In the genomic region with DNA sequence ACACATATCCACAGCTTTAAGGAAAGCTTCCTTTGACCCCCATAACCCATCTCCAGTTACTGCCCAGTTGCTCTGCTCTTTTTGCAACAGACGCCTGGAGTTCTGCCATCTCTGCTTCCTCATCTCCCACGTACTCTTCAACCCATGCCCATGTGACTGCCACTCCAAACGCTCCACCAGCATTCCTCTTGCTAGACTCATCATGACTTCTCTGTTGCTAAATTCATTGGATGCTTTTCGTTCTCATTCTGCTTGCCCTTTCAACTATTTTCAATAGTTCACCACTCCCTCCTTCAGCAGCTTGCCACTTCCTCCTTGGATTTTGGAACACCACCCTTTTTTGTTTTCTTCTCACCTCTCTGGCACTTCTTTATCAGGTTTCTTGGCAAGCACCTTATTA, we compare ENCODE assay signal across 8 cellular contexts. TPM values are rescaled to one million over a fixed set of nuclear protein-coding genes. Genes with fewer than 3 reads are reported as not detected.
DNase-seq lines count a peak whose midpoint lies in the region; ATAC-seq lines count a peak whose summit lies in the region.

No MANE protein-coding gene starts in this region.

- ATAC-seq in esophagus mucosa (peak; percentile 83), HG03378 (IDR thresholded peaks at IDR 0.05; ENCODE audit: unreplicated experiment) (no peak), GM19023 (IDR thresholded peaks at IDR 0.05; ENCODE audit: unreplicated experiment) (no peak)

- peak; percentile 89 for DNase-seq in Daoy (ENCODE audit: low read depth)
- peak; percentile 78 for DNase-seq in NCI-H460 (ENCODE audit: extremely low read depth, low read depth)
- DNase-seq in pons (ENCODE audit: low spot score), result peak; percentile 65
- no peak for DNase-seq in mesenteric fat pad (ENCODE audit: low spot score)
- no peak for DNase-seq in activated CD4-positive, alpha-beta T cell treated with anti-CD3 and anti-CD28 coated beads for 4 hours

RNA-seq across cellular contexts. Expression of a gene that starts 2.7 kb away (rescaled TPM):
- 91.9 and 144 TPM in 2 replicates for total RNA-seq in Daoy (2014; rRNA removed; shearing (Covaris generic))
- 66.8 and 80.4 TPM in 2 replicates for total RNA-seq in NCI-H460 (2014; rRNA removed; shearing (Covaris generic))
- polyA plus RNA-seq in NCI-H460 (2014; cell fraction: nucleus; rRNA removed), result 68.2 and 92.8 TPM in 2 replicates
- total RNA-seq in esophagus mucosa (13.8 TPM), mesenteric fat pad (16.5 TPM)

RNA-seq across cellular contexts. Expression of a gene that starts 21.8 kb away (rescaled TPM):
- 0.51 and 1.1 TPM in 2 replicates for total RNA-seq in Daoy (2014; rRNA removed; shearing (Covaris generic))
- 0.12 and 1.0 TPM in 2 replicates for total RNA-seq in NCI-H460 (2014; rRNA removed; shearing (Covaris generic))
- polyA plus RNA-seq in NCI-H460 (2014; cell fraction: nucleus; rRNA removed), result 0.26 and 1.8 TPM in 2 replicates
- total RNA-seq in esophagus mucosa (0.28 TPM), mesenteric fat pad (0.26 TPM)

RNA-seq across cellular contexts. Expression of a gene that starts 25.7 kb away (rescaled TPM):
- total RNA-seq in Daoy (2014; rRNA removed; shearing (Covaris generic)), result 17.9 and 23.4 TPM in 2 replicates
- total RNA-seq in NCI-H460 (2014; rRNA removed; shearing (Covaris generic)), result 19.0 and 27.2 TPM in 2 replicates
- 52.5 and 60.9 TPM in 2 replicates for polyA plus RNA-seq in NCI-H460 (2014; cell fraction: nucleus; rRNA removed)
- total RNA-seq in esophagus mucosa (14.7 TPM), mesenteric fat pad (45.3 TPM)

RNA-seq across cellular contexts. Expression of a gene that starts 29.0 kb away (rescaled TPM):
- not detected in 2 replicates for total RNA-seq in Daoy (2014; rRNA removed; shearing (Covaris generic))
- total RNA-seq in NCI-H460 (2014; rRNA removed; shearing (Covaris generic)), result not detected in 2 replicates
- not detected in 2 replicates for polyA plus RNA-seq in NCI-H460 (2014; cell fraction: nucleus; rRNA removed)
- total RNA-seq in esophagus mucosa (not detected), mesenteric fat pad (2.7 TPM)

RNA-seq across cellular contexts. Expression of a gene that starts 39.1 kb away (rescaled TPM):
- total RNA-seq in Daoy (2014; rRNA removed; shearing (Covaris generic)), result 5.4 and 6.1 TPM in 2 replicates
- 8.9 and 9.4 TPM in 2 replicates for total RNA-seq in NCI-H460 (2014; rRNA removed; shearing (Covaris generic))
- 17.8 and 22.5 TPM in 2 replicates for polyA plus RNA-seq in NCI-H460 (2014; cell fraction: nucleus; rRNA removed)
- total RNA-seq in esophagus mucosa, result 21.3 TPM
- total RNA-seq in mesenteric fat pad, result 10.6 TPM

Comparison
In these comparisons a context has a peak if more than half of its experiments do, and no peak if none do; other contexts are left out.
1. DNase-seq: peak in Daoy (single experiment), NCI-H460 (single experiment) and pons (single experiment); none in mesenteric fat pad (single experiment) and activated CD4-positive, alpha-beta T cell treated with anti-CD3 and anti-CD28 coated beads for 4 hours (0 of 2).